1 cellular context compared by ENCODE assay signal in the genomic region with DNA sequence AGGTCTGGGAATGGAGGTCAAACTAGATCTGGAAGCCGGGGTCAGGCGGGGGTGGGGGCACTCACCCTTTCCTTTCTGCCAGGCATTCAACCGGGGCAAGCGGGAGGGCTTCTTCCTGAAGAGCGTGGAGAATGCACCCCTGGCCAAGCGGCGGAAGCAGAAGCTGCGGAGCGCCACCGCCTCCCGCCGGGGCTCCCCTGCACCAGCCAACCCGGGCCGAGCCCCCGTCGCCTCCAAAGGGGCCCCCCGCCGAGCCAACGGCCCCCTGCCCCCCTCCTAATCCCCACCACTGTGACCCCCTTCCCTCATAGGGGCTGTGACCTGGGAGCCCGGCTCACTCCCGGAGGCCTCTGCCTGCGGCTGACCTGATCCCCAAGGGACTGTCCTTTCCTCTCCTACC.
TF ChIP-seq lines count a peak whose summit lies in the region.

No MANE protein-coding gene starts in this region.

TF ChIP-seq in SK-N-SH treated with all-trans-retinoic acid at 6 μM for 48 hours, 23 proteins besides CTCF, POLR2A, EP300 and RAD21 (continued from another document):
- TF ChIP-seq TSHZ2 (CRISPR knock-in tag; IDR thresholded peaks at IDR 0.05) (no peak), ZFP3 (CRISPR knock-in tag; IDR thresholded peaks at IDR 0.05) (no peak), ISL1 (CRISPR knock-in tag; IDR thresholded peaks at IDR 0.05) (no peak)
TF ChIP-seq in SK-N-SH treated with all-trans-retinoic acid at 6 μM for 48 hours: peak in this region for 0.
